In genomic region chr13:41178040-41178439, GRCh38 we compare ENCODE assay signal across 14 cellular contexts. TPM values are rescaled to one million over a fixed set of nuclear protein-coding genes. Genes with fewer than 3 reads are reported as not detected.
DNase-seq lines count a peak whose midpoint lies in the region; ATAC-seq and TF ChIP-seq lines count a peak whose summit lies in the region.
"Had no signal": no experiment of that assay in that cellular context is flagged by ENCODE, and none has a peak within 500 bp of the region (broad histone marks: within the 10 kb centered on the region; RNA-seq: fewer than 3 reads in every experiment).

No MANE protein-coding gene starts in this region.

- no peaks in the 10 kb centered on the region for H3K36me3 Mint-ChIP-seq in activated naive CD4-positive, alpha-beta T cell treated with anti-CD3 and anti-CD28 coated beads, Interleukin-2, amount 10 ng/mL, durations not matched to agents 7 days and 5 days

- intact Hi-C loops in esophagus muscularis mucosa (cut with DNase I), result no loop called here

- peaks cover 18% of the 10 kb centered on the region for H3K9me3 Mint-ChIP-seq in activated naive CD4-positive, alpha-beta T cell treated with anti-CD3 and anti-CD28 coated beads, Interleukin-2, amount 10 ng/mL, durations not matched to agents 7 days and 5 days

- no peak overlapping the region for H3K4me3 ChIP-seq in esophagus muscularis mucosa
- H3K4me3 ChIP-seq: vagina had no signal

- H3K27ac Mint-ChIP-seq in activated naive CD4-positive, alpha-beta T cell treated with anti-CD3 and anti-CD28 coated beads, Interleukin-2, amount 10 ng/mL, durations not matched to agents 7 days and 5 days, result no peak overlapping the region
- H3K27ac Mint-ChIP-seq: activated naive CD8-positive, alpha-beta T cell treated with anti-CD3 and anti-CD28 coated beads for 36 hours had no signal

- H3K9me3 ChIP-seq in esophagus muscularis mucosa, result peaks cover 0 to 4% (median 0%) of the 10 kb centered on the region in 4 donors
- H3K9me3 ChIP-seq: vagina had no signal

- no peaks in the 10 kb centered on the region for H3K27me3 Mint-ChIP-seq in activated naive CD4-positive, alpha-beta T cell treated with anti-CD3 and anti-CD28 coated beads, Interleukin-2, amount 10 ng/mL, durations not matched to agents 7 days and 5 days
- H3K27me3 Mint-ChIP-seq: activated naive CD8-positive, alpha-beta T cell treated with anti-CD3 and anti-CD28 coated beads for 36 hours had no signal

- no peaks in the 10 kb centered on the region for H3K4me1 ChIP-seq in esophagus muscularis mucosa
- H3K4me1 ChIP-seq: vagina had no signal

- CTCF ChIA-PET in activated naive CD4-positive, alpha-beta T cell treated with anti-CD3 and anti-CD28 coated beads, Interleukin-2, amount 10 ng/mL, durations not matched to agents 7 days and 5 days (lab: Charles Lee), result interaction anchor here (1.2 kb wide), 1 partner anchor 43 kb away, joined by 4 read pairs; no protein-coding TSS in a partner anchor

- H3K27me3 ChIP-seq in esophagus muscularis mucosa, result no peaks in the 10 kb centered on the region
- H3K27me3 ChIP-seq: vagina had no signal

- no peak overlapping the region for H3K4me3 Mint-ChIP-seq in activated naive CD4-positive, alpha-beta T cell treated with anti-CD3 and anti-CD28 coated beads, Interleukin-2, amount 10 ng/mL, durations not matched to agents 7 days and 5 days
- H3K4me3 Mint-ChIP-seq: activated naive CD8-positive, alpha-beta T cell treated with anti-CD3 and anti-CD28 coated beads for 36 hours had no signal

- TF ChIP-seq POLR2A in esophagus muscularis mucosa (IDR thresholded peaks at IDR 0.05; ENCODE audit: low read depth), result no peak

- ATAC-seq in omental fat pad (ENCODE audit: low FRiP score), result peak; percentile 28
- ATAC-seq: esophagus mucosa, left ventricle myocardium superior had no signal

- no peaks in the 10 kb centered on the region for H3K4me1 Mint-ChIP-seq in activated naive CD4-positive, alpha-beta T cell treated with anti-CD3 and anti-CD28 coated beads, Interleukin-2, amount 10 ng/mL, durations not matched to agents 7 days and 5 days

- H3K36me3 ChIP-seq in esophagus muscularis mucosa, result no peaks in the 10 kb centered on the region
- H3K36me3 ChIP-seq: vagina had no signal

- no peak for TF ChIP-seq EP300 in esophagus muscularis mucosa (IDR thresholded peaks at IDR 0.05)

- WGBS in esophagus muscularis mucosa, result 66% methylated on average over 7 of the region's 7 CpGs

- DNase-seq in SIG-M5 treated with dmso at 0.1 percent for 504 hours (lab: John Stamatoyannopoulos, UW; ENCODE audit: unreplicated experiment) (peak; percentile 28), SIG-M5 (lab: John Stamatoyannopoulos, UW) (no peak), NCI-H226 (peak; percentile 15), esophagus muscularis mucosa (ENCODE audit: extremely low spot score) (no peak), omental fat pad (ENCODE audit: low spot score) (no peak), cerebellar nuclear complex (lab: John Stamatoyannopoulos, UW) (no peak), EL (no peak)
- no peak for DNase-seq in activated naive CD4-positive, alpha-beta T cell treated with anti-CD3 and anti-CD28 coated beads, Interleukin-2, amount 10 ng/mL, durations not matched to agents 7 days and 5 days
- DNase-seq: activated CD4-positive, CD25-positive, alpha-beta regulatory T cell; activated naive CD8-positive, alpha-beta T cell treated with anti-CD3 and anti-CD28 coated beads for 36 hours; left ventricle myocardium superior; stimulated activated naive CD4-positive, alpha-beta T cell had no signal

- H3K27ac ChIP-seq in esophagus muscularis mucosa (replicated peaks in 1 of 4), result peak overlapping the region; percentile 3 to 58 (median 52)
- H3K27ac ChIP-seq: vagina had no signal

- TF ChIP-seq CTCF in esophagus muscularis mucosa (IDR thresholded peaks at IDR 0.05) (no peak), omental fat pad (IDR thresholded peaks at IDR 0.05) (no peak)

RNA-seq across cellular contexts. Expression of gene KBTBD7, which starts 16.3 kb away (rescaled TPM):
- total RNA-seq in esophagus muscularis mucosa, result 10 to 100 TPM in 1 of 4 donors, 1 to 10 TPM in 3; 4.0 to 10.3 (median 7.7) TPM
- total RNA-seq in omental fat pad, result 1 to 10 TPM; 1.9 to 7.7 (median 4.6) TPM

RNA-seq across cellular contexts. Expression of gene KBTBD6, which starts 45.4 kb away (rescaled TPM):
- total RNA-seq in esophagus muscularis mucosa (1 to 10 TPM; 4.6 to 9.1 (median 7.5) TPM), omental fat pad (1 to 10 TPM; 4.3 to 8.4 (median 5.6) TPM)

Comparison
In these comparisons a context has a peak if more than half of its experiments do, and no peak if none do; other contexts are left out.
1. DNase-seq: peak in SIG-M5 treated with dmso at 0.1 percent for 504 hours (single experiment) and NCI-H226 (single experiment); none in SIG-M5 (single experiment), esophagus muscularis mucosa (single experiment), omental fat pad (single experiment), cerebellar nuclear complex (0 of 2), activated naive CD4-positive, alpha-beta T cell treated with anti-CD3 and anti-CD28 coated beads, Interleukin-2, amount 10 ng/mL, durations not matched to agents 7 days and 5 days (single experiment) and EL (single experiment).